Comparison of ENCODE assay signal across 9 cellular contexts in genomic region chr14:75234173-75234855, GRCh38. TPM values are rescaled to one million over a fixed set of nuclear protein-coding genes. Genes with fewer than 3 reads are reported as not detected.
DNase-seq lines count a peak whose midpoint lies in the region; ATAC-seq, FAIRE-seq and TF ChIP-seq lines count a peak whose summit lies in the region.
"Had no signal": no experiment of that assay in that cellular context is flagged by ENCODE, and none has a peak within 500 bp of the region (broad histone marks: within the 10 kb centered on the region; RNA-seq: fewer than 3 reads in every experiment).

No MANE protein-coding gene starts in this region.

- no peaks in the 10 kb centered on the region for H3K27me3 ChIP-seq in astrocyte (ENCODE audit: insufficient read depth, low read length)
- H3K27me3 ChIP-seq in prostate gland (replicated peaks; ENCODE audit: insufficient read depth): no peaks in the 10 kb centered on the region
- H3K27me3 ChIP-seq: dorsolateral prefrontal cortex had no signal

- no peaks in the 10 kb centered on the region for H4K20me1 ChIP-seq in astrocyte (ENCODE audit: insufficient read depth, low read length)

- H2AFZ ChIP-seq in astrocyte (ENCODE audit: low read depth, low read length): peak overlapping the region; percentile 25

- intact Hi-C loops in prostate gland (cut with DNase I): no loop called here

- peak; percentile 95 for DNase-seq in HT1080 (ENCODE audit: low read depth)
- DNase-seq in astrocyte (ENCODE audit: low read depth): peak; percentile 94
- peak; percentile 97 for DNase-seq in iris pigment epithelial cell (ENCODE audit: low read depth)
- DNase-seq in substantia nigra (lab: John Stamatoyannopoulos, UW): peak in 27 of 49 donors; percentile 6 to 59 (median 30)
- no peak for DNase-seq in NCI-H1694 treated with DMSO at 0.1 percent for 48 hours (lab: John Stamatoyannopoulos, UW)
- no peak for DNase-seq in prostate gland (ENCODE audit: low spot score)
- DNase-seq: dorsolateral prefrontal cortex had no signal

- FAIRE-seq in astrocyte (lab: Jason Lieb, UNC): no peak

- peak overlapping the region; percentile 75 for H3K27ac Mint-ChIP-seq in astrocyte (ENCODE audit: unreplicated experiment)

- H3K4me3 ChIP-seq in astrocyte (ENCODE audit: insufficient read depth, low read depth, low read length): no peak overlapping the region
- H3K4me3 ChIP-seq in prostate gland: no peak overlapping the region
- H3K4me3 ChIP-seq: dorsolateral prefrontal cortex had no signal

- H3K27ac ChIP-seq in astrocyte (ENCODE audit: low read depth, low read length) (peak overlapping the region; percentile 68), substantia nigra (ENCODE audit: low read depth, low read length, poor library complexity, severe bottlenecking) (no peak overlapping the region), prostate gland (no peak overlapping the region)

- H3K79me2 ChIP-seq in astrocyte (ENCODE audit: insufficient read depth, low read length): no peaks in the 10 kb centered on the region

- peak overlapping the region; percentile 76 for H3K4me2 ChIP-seq in astrocyte (ENCODE audit: low read length)

- no peaks in the 10 kb centered on the region for H3K36me3 Mint-ChIP-seq in astrocyte (ENCODE audit: low read depth, unreplicated experiment)

- H3K27me3 Mint-ChIP-seq in astrocyte (ENCODE audit: low read depth, unreplicated experiment): no peaks in the 10 kb centered on the region

- TF ChIP-seq POLR2A in prostate gland (IDR thresholded peaks at IDR 0.05): no peak

- no peaks in the 10 kb centered on the region for H3K9me3 Mint-ChIP-seq in astrocyte (ENCODE audit: unreplicated experiment)

- peak overlapping the region; percentile 26 for H3K9ac ChIP-seq in astrocyte (ENCODE audit: low read length)

- H3K4me1 ChIP-seq in astrocyte (ENCODE audit: insufficient read depth, low read length) (peaks cover 17% of the 10 kb centered on the region), prostate gland (replicated peaks) (no peaks in the 10 kb centered on the region)

- H3K36me3 ChIP-seq in astrocyte (ENCODE audit: insufficient read depth, low read length) (no peaks in the 10 kb centered on the region), prostate gland (no peaks in the 10 kb centered on the region)

- TF ChIP-seq CTCF in astrocyte (IDR thresholded peaks at IDR 0.05; ENCODE audit: insufficient read depth, low read depth, low read length) (no peak), prostate gland (IDR thresholded peaks at IDR 0.05) (no peak)

- peaks cover 24% of the 10 kb centered on the region for H3K4me1 Mint-ChIP-seq in astrocyte (ENCODE audit: low read depth, unreplicated experiment)

- H3K9me3 ChIP-seq in astrocyte (ENCODE audit: insufficient read depth, low read depth, low read length) (no peaks in the 10 kb centered on the region), prostate gland (no peaks in the 10 kb centered on the region)

- 61% methylated on average over 10 of the region's 10 CpGs for WGBS in prostate gland

- peak overlapping the region; percentile 4 for H3K4me3 Mint-ChIP-seq in astrocyte (ENCODE audit: unreplicated experiment)

- ATAC-seq in GM18520 (IDR thresholded peaks at IDR 0.05; ENCODE audit: unreplicated experiment) (no peak), GM21381 (IDR thresholded peaks at IDR 0.05; ENCODE audit: unreplicated experiment) (no peak)

RNA-seq across cellular contexts. Expression of gene FOS, which starts 44.3 kb away (rescaled TPM):
- 2.2 and 3.2 TPM in 2 replicates for total RNA-seq in HT1080 (2014; rRNA removed; shearing (Covaris generic))
- polyA plus RNA-seq in HT1080 (2015; cell fraction: cytosol; rRNA removed): 1.1 and 2.4 TPM in 2 replicates
- polyA plus RNA-seq in HT1080 (2015; cell fraction: nucleus; rRNA removed): 11.4 and 34.0 TPM in 2 replicates
- 33.9 and 57.7 TPM in 2 replicates for total RNA-seq in astrocyte
- 100 to 1,000 TPM in 1 of 2 donors, 10 to 100 TPM in 1; 73.9 to 127 TPM for total RNA-seq in prostate gland

RNA-seq across cellular contexts. Expression of gene TMED10, which starts 57.9 kb away (rescaled TPM):
- total RNA-seq in HT1080 (2014; rRNA removed; shearing (Covaris generic)): 180 and 239 TPM in 2 replicates
- polyA plus RNA-seq in HT1080 (2015; cell fraction: cytosol; rRNA removed): 189 and 251 TPM in 2 replicates
- 271 TPM in 2 replicates for polyA plus RNA-seq in HT1080 (2015; cell fraction: nucleus; rRNA removed)
- total RNA-seq in astrocyte: 331 and 359 TPM in 2 replicates
- 100 to 1,000 TPM; 320 to 397 TPM for total RNA-seq in prostate gland

Comparison
In these comparisons a context has a peak if more than half of its experiments do, and no peak if none do; other contexts are left out.
1. DNase-seq: peak in HT1080 (single experiment), astrocyte (single experiment), iris pigment epithelial cell (single experiment) and substantia nigra (27 of 49); none in NCI-H1694 treated with DMSO at 0.1 percent for 48 hours (single experiment) and prostate gland (single experiment).